In genomic region chr5:180213657-180214207, GRCh38 we compare ENCODE assay signal across 26 cellular contexts. TPM values are rescaled to one million over a fixed set of nuclear protein-coding genes. Genes with fewer than 3 reads are reported as not detected.
DNase-seq lines count a peak whose midpoint lies in the region; ATAC-seq, FAIRE-seq and TF ChIP-seq lines count a peak whose summit lies in the region.
"Had no signal": no experiment of that assay in that cellular context is flagged by ENCODE, and none has a peak within 500 bp of the region (broad histone marks: within the 10 kb centered on the region; RNA-seq: fewer than 3 reads in every experiment).

No MANE protein-coding gene starts in this region.

- H3K9me3 ChIP-seq in HepG2 (ENCODE audit: low read length) (no peaks in the 10 kb centered on the region), right lobe of liver (peaks cover 0 to under 1% (median 0%) of the 10 kb centered on the region in 4 donors), K562 (replicated peaks; ENCODE audit: control insufficient read depth, insufficient read depth, low read depth, low read length) (no peaks in the 10 kb centered on the region), neural progenitor cell (ENCODE audit: low read depth) (no peaks in the 10 kb centered on the region), kidney (ENCODE audit: control insufficient read depth in 1 of 2, low read length in 2 of 2) (peaks cover 2 to 30% of the 10 kb centered on the region in 2 donors)

- H3K27ac ChIP-seq in HepG2 (ENCODE audit: extremely low read length, insufficient read depth, low read length) (no peak overlapping the region), right lobe of liver (no peak overlapping the region), K562 (ENCODE audit: extremely low read depth, low read depth, low read length) (no peak overlapping the region), neural progenitor cell (no peak overlapping the region), kidney (ENCODE audit: low read depth in 2 of 2, low read length in 2 of 2) (no peak overlapping the region)
- H3K27ac ChIP-seq: BLaER1, HL-60 had no signal

- H3K36me3 ChIP-seq in HepG2 (replicated peaks in 1 of 2; ENCODE audit: control insufficient read depth in 1 of 2, insufficient read depth in 2 of 2, low read length in 2 of 2) (no peaks in the 10 kb centered on the region), right lobe of liver (no peaks in the 10 kb centered on the region), K562 (ENCODE audit: control insufficient read depth, insufficient read depth, low read length) (no peaks in the 10 kb centered on the region), neural progenitor cell (no peaks in the 10 kb centered on the region), kidney (ENCODE audit: control insufficient read depth in 1 of 2, insufficient read depth in 2 of 2, low read length in 2 of 2) (no peaks in the 10 kb centered on the region)
- H3K36me3 ChIP-seq: BLaER1 had no signal

- 54% methylated on average over 5 of the region's 5 CpGs for WGBS in HepG2 (ENCODE audit: low lambda C conversion rate)
- WGBS in right lobe of liver (ENCODE audit: insufficient coverage, low coverage, low lambda C conversion rate, missing lambda C conversion rate), result 69% methylated on average over 4 of the region's 5 CpGs
- WGBS in K562 (ENCODE audit: insufficient coverage, low coverage, missing lambda C conversion rate), result 27% methylated on average over 5 of the region's 5 CpGs

- H3K9ac ChIP-seq in HepG2 (ENCODE audit: insufficient read depth, low read depth, low read length) (no peak overlapping the region), K562 (ENCODE audit: insufficient read depth in 1 of 2, low read depth in 2 of 2, low read length in 2 of 2) (no peak overlapping the region), neural progenitor cell (no peak overlapping the region), kidney (ENCODE audit: low read length in 2 of 2) (no peak overlapping the region)
- H3K9ac ChIP-seq: BLaER1 had no signal

- POLR2A ChIA-PET in HepG2 (lab: Yijun Ruan, JAX), result no interaction called here
- POLR2A ChIA-PET in K562 (lab: Yijun Ruan, JAX), result no interaction called here

- H3K9me3 Mint-ChIP-seq in neural progenitor cell, result peaks cover 14% of the 10 kb centered on the region

- H3K27me3 ChIP-seq in HepG2 (ENCODE audit: control insufficient read depth in 1 of 2, insufficient read depth in 2 of 2, low read length in 2 of 2), result peaks cover 0 to 17% of the 10 kb centered on the region in 2 experiments; a peak in 3 of 5 replicates
- H3K27me3 ChIP-seq in right lobe of liver, result no peaks in the 10 kb centered on the region
- peaks cover 4 to 54% of the 10 kb centered on the region in 2 experiments; a peak in 4 of 5 replicates for H3K27me3 ChIP-seq in K562 (ENCODE audit: control insufficient read depth in 2 of 2, insufficient read depth in 2 of 2, low read length in 2 of 2)
- peaks cover 9% of the 10 kb centered on the region for H3K27me3 ChIP-seq in neural progenitor cell
- H3K27me3 ChIP-seq: BLaER1 had no signal

- intact Hi-C loops in HepG2 (cut with micrococcal nuclease; ENCODE audit: unreplicated experiment) (no loop called here), right lobe of liver (cut with DNase I) (loop anchor here in 1 of 2 donors (5.0 kb wide), 1 partner anchor 81 kb away; no protein-coding TSS in a partner anchor), K562 (cut with micrococcal nuclease) (no loop called here), kidney (cut with DNase I) (no loop called here)

- no peak overlapping the region for H3K4me2 ChIP-seq in HepG2 (ENCODE audit: low read depth, low read length)
- H3K4me2 ChIP-seq in K562 (ENCODE audit: insufficient read depth, low read length), result no peak overlapping the region
- no peak overlapping the region for H3K4me2 ChIP-seq in neural progenitor cell

- peaks cover 4% of the 10 kb centered on the region; the same call in 1 of the 2 replicates for H3K4me1 ChIP-seq in HepG2 (ENCODE audit: insufficient read depth, low read length)
- no peaks in the 10 kb centered on the region for H3K4me1 ChIP-seq in right lobe of liver
- H3K4me1 ChIP-seq in K562 (replicated peaks in 1 of 2; ENCODE audit: control insufficient read depth in 2 of 2, insufficient read depth in 2 of 2, low read length in 2 of 2), result peaks cover 5 to 34% of the 10 kb centered on the region in 2 experiments; a peak in 4 of 5 replicates
- H3K4me1 ChIP-seq in neural progenitor cell, result no peaks in the 10 kb centered on the region
- H3K4me1 ChIP-seq in kidney (ENCODE audit: control insufficient read depth in 1 of 2, insufficient read depth in 1 of 2, low read depth in 1 of 2, low read length in 2 of 2), result peaks cover 0 to 6% of the 10 kb centered on the region in 2 donors

- no TSS peak for BruUV-seq in HepG2 (replicated peaks; lab: Mats Ljungman, UMichigan)
- no TSS peak for BruUV-seq in K562 (replicated peaks; lab: Mats Ljungman, UMichigan)

- in situ Hi-C loops in HepG2 (cut with HindIII; ENCODE audit: extremely low pct_ligation_motif_present, low pct_unique_long_range_greater_than_20kb), result loop anchor here (25.0 kb wide), 1 partner anchor 249 kb away; no protein-coding TSS in a partner anchor
- in situ Hi-C loops in K562 (cut with MboI), result no loop called here

- H3K79me2 ChIP-seq in HepG2 (ENCODE audit: insufficient read depth, low read length) (no peaks in the 10 kb centered on the region), K562 (ENCODE audit: control insufficient read depth, insufficient read depth, low read length) (no peaks in the 10 kb centered on the region), neural progenitor cell (ENCODE audit: low read depth) (no peaks in the 10 kb centered on the region)

- CTCF ChIA-PET in HepG2 (lab: Yijun Ruan, JAX; ENCODE audit: low intra/inter-chr PET ratio, low total read pairs), result no interaction called here
- CTCF ChIA-PET in K562 (lab: Yijun Ruan, JAX; ENCODE audit: low intra/inter-chr PET ratio), result no interaction called here

- peaks cover 3% of the 10 kb centered on the region for H3K27me3 Mint-ChIP-seq in neural progenitor cell (ENCODE audit: insufficient read depth, low read depth)

- ATAC-seq in HepG2 (no peak), right lobe of liver (no peak), K562 (no peak), GM18502 (IDR thresholded peaks at IDR 0.05; ENCODE audit: poor library complexity, unreplicated experiment) (no peak)

- H4K20me1 ChIP-seq in HepG2 (ENCODE audit: insufficient read depth, low read length) (0 out of 2 replicates have a peak, but pooled peaks cover 2% of the 10 kb centered on the region), K562 (replicated peaks; ENCODE audit: control insufficient read depth, insufficient read depth, low read length) (no peaks in the 10 kb centered on the region), neural progenitor cell (ENCODE audit: low read depth) (no peaks in the 10 kb centered on the region)
- H4K20me1 ChIP-seq: BLaER1 had no signal

- peaks cover 4% of the 10 kb centered on the region for H3K4me1 Mint-ChIP-seq in neural progenitor cell

- H3K36me3 Mint-ChIP-seq in neural progenitor cell, result no peaks in the 10 kb centered on the region

- DNase-seq in HepG2 (ENCODE audit: low spot score) (no peak), right lobe of liver (no peak), K562 (ENCODE audit: extremely low read depth in 1 of 4, low spot score in 3 of 4) (no peak), neural progenitor cell (ENCODE audit: low spot score) (no peak), kidney (no peak), SHP77 treated with DMSO at 0.1 percent for 48 hours (lab: John Stamatoyannopoulos, UW) (no peak)
- no peak for DNase-seq in activated naive CD4-positive, alpha-beta T cell (lab: John Stamatoyannopoulos, UW)
- DNase-seq: CD4-positive, alpha-beta T cell; GOT3; KBM-7; MV-4-11; NCI-H1105 treated with DMSO at 0.1 percent for 48 hours; NCI-H146; NCI-H1930; NCI-H446 treated with DMSO at 0.1 percent for 48 hours; RPMI8226; SHP77 had no signal

- peak overlapping the region; percentile 9 for H3K4me3 Mint-ChIP-seq in neural progenitor cell
- H3K4me3 Mint-ChIP-seq: CD4-positive, alpha-beta T cell had no signal

- peak overlapping the region; percentile 42 for H3K27ac Mint-ChIP-seq in neural progenitor cell
- H3K27ac Mint-ChIP-seq: CD4-positive, alpha-beta T cell had no signal

- no peak for TF ChIP-seq RAD21 in HepG2 (CRISPR knock-in tag; IDR thresholded peaks at IDR 0.05)
- no peak for TF ChIP-seq RAD21 in K562 (CRISPR knock-in tag; conservative IDR thresholded peaks at IDR 0.05 in 1 of 2, IDR thresholded peaks at IDR 0.05 in 1 of 2)

- no peak for TF ChIP-seq POLR2A in HepG2 (IDR thresholded peaks at IDR 0.05; ENCODE audit: insufficient read depth in 1 of 2, low read depth in 2 of 2, low read length in 2 of 2)
- TF ChIP-seq POLR2A in right lobe of liver (IDR thresholded peaks at IDR 0.05), result no peak
- no peak for TF ChIP-seq POLR2A in K562 (conservative IDR thresholded peaks at IDR 0.05)

- no peak for FAIRE-seq in HepG2 (lab: Jason Lieb, UNC)
- FAIRE-seq in K562 (lab: Jason Lieb, UNC), result no peak
- FAIRE-seq in kidney (lab: Jason Lieb, UNC), result no peak
- FAIRE-seq: A204.1, D721Med had no signal

- H3F3A ChIP-seq in neural progenitor cell (ENCODE audit: low read depth), result peaks cover 7% of the 10 kb centered on the region

- TF ChIP-seq CTCF in HepG2 (CRISPR knock-in tag; IDR thresholded peaks at IDR 0.05) (no peak), right lobe of liver (IDR thresholded peaks at IDR 0.05) (no peak), K562 (IDR thresholded peaks at IDR 0.05 in 2 of 3, conservative IDR thresholded peaks at IDR 0.05 in 1 of 3; ENCODE audit: insufficient read depth in 2 of 3, low read depth in 1 of 3, low read length in 3 of 3) (no peak), neural progenitor cell (IDR thresholded peaks at IDR 0.05) (no peak), kidney (IDR thresholded peaks at IDR 0.05; ENCODE audit: borderline replicate concordance, extremely low read depth, insufficient read depth) (no peak)

- TF ChIP-seq EP300 in HepG2 (IDR thresholded peaks at IDR 0.05; ENCODE audit: low read depth in 2 of 2, low read length in 2 of 2) (no peak), HepG2 (CRISPR knock-in tag; IDR thresholded peaks at IDR 0.05; ENCODE audit: borderline replicate concordance) (no peak), K562 (IDR thresholded peaks at IDR 0.05; ENCODE audit: low read length) (no peak)

- H3K9me1 ChIP-seq in K562 (ENCODE audit: control insufficient read depth, insufficient read depth, low read length), result peaks cover 4% of the 10 kb centered on the region

- H2AFZ ChIP-seq in HepG2 (ENCODE audit: low read length), result no peak overlapping the region
- H2AFZ ChIP-seq in K562 (ENCODE audit: low read depth, low read length), result no peak overlapping the region
- no peak overlapping the region for H2AFZ ChIP-seq in neural progenitor cell (replicated peaks)

- H3K4me3 ChIP-seq in HepG2 (replicated peaks in 1 of 3; ENCODE audit: insufficient read depth in 1 of 3, low read depth in 2 of 3, low read length in 3 of 3), result no peak overlapping the region
- H3K4me3 ChIP-seq in right lobe of liver, result no peak overlapping the region
- no peak overlapping the region for H3K4me3 ChIP-seq in K562
- H3K4me3 ChIP-seq in neural progenitor cell, result no peak overlapping the region
- H3K4me3 ChIP-seq in kidney (ENCODE audit: low read length in 2 of 2), result no peak overlapping the region
- H3K4me3 ChIP-seq: BLaER1 had no signal

RNA-seq across cellular contexts. Expression of gene RASGEF1C, which starts 4.7 kb away (rescaled TPM):
- total RNA-seq in HepG2 (2016; rRNA removed; fragmentation: Illumina TruSeq; extraction: Trizol), result not detected in 2 replicates
- total RNA-seq in HepG2 (2016; cell fraction: cytosol; rRNA removed; fragmentation: Illumina TruSeq; extraction: Trizol; ENCODE audit: low read depth), result not detected in 2 replicates
- not detected in 2 replicates for total RNA-seq in HepG2 (2016; cell fraction: insoluble cytoplasmic fraction; rRNA removed; fragmentation: Illumina TruSeq; extraction: Trizol)
- not detected in 2 replicates for total RNA-seq in HepG2 (2016; cell fraction: membrane; rRNA removed; fragmentation: Illumina TruSeq; extraction: Trizol)
- not detected in 2 replicates for total RNA-seq in HepG2 (2016; cell fraction: nucleus; rRNA removed; fragmentation: Illumina TruSeq; extraction: Trizol)
- 0.14 TPM in 1 of 2 replicates, not detected in the other for polyA plus RNA-seq in HepG2 (2011; rRNA removed)
- 0.03 TPM in 1 of 2 replicates, not detected in the other for polyA plus RNA-seq in HepG2 (2011; cell fraction: cytosol; rRNA removed)
- 0.21 TPM in 1 of 2 replicates, not detected in the other for polyA plus RNA-seq in HepG2 (2011; cell fraction: nucleus; rRNA removed)
- polyA plus RNA-seq in HepG2 (2012), result not detected in 2 replicates
- polyA plus RNA-seq in HepG2 (2016; cell fraction: cytosol; fragmentation: Illumina TruSeq; extraction: Trizol; ENCODE audit: low read depth), result 0.10 TPM in 1 of 2 replicates, not detected in the other
- polyA plus RNA-seq in HepG2 (2016; cell fraction: insoluble cytoplasmic fraction; fragmentation: Illumina TruSeq; extraction: Trizol; ENCODE audit: low read depth), result not detected in 2 replicates
- 0.14 TPM in 1 of 2 replicates, not detected in the other for polyA plus RNA-seq in HepG2 (2016; cell fraction: membrane; fragmentation: Illumina TruSeq; extraction: Trizol; ENCODE audit: low read depth)
- not detected in 2 replicates for polyA plus RNA-seq in HepG2 (2016; cell fraction: nucleus; fragmentation: Illumina TruSeq; extraction: Trizol; ENCODE audit: insufficient read depth, low read depth)
- 0.70 TPM in 1 of 2 replicates, not detected in the other for polyA minus RNA-seq in HepG2 (2011; rRNA and poly(A)+ RNA removed; ENCODE audit: low replicate concordance)
- not detected in 2 replicates for polyA minus RNA-seq in HepG2 (2011; cell fraction: cytosol; rRNA and poly(A)+ RNA removed)
- not detected in 2 replicates for polyA minus RNA-seq in HepG2 (2011; cell fraction: nucleus; rRNA and poly(A)+ RNA removed)
- total RNA-seq in right lobe of liver, result under 1 TPM in 1 of 6 experiments, not detected in 5; 0.64 TPM
- 0.18 and 0.81 TPM in 2 replicates for total RNA-seq in K562 (2011; cell fraction: chromatin; rRNA removed; ENCODE audit: low replicate concordance)
- 0.79 and 0.83 TPM in 2 replicates for total RNA-seq in K562 (2011; cell fraction: nucleolus; rRNA removed)
- total RNA-seq in K562 (2011; cell fraction: nucleoplasm; rRNA removed), result 0.73 TPM in 1 of 2 replicates, not detected in the other
- 1.1 TPM in 1 of 2 replicates, not detected in the other for total RNA-seq in K562 (2014; rRNA removed)
- total RNA-seq in K562 (2014; rRNA removed; fragmentation: Illumina TruSeq; extraction: Trizol), result not detected in 2 replicates
- total RNA-seq in K562 (2015; rRNA removed; fragmentation: Illumina TruSeq; extraction: Trizol), result 0.11 TPM in 1 of 2 replicates, not detected in the other
- total RNA-seq in K562 (2021), result 0.31 and 0.35 TPM in 2 replicates
- polyA plus RNA-seq in K562 (2011; rRNA removed), result 0.16 TPM in 1 of 2 replicates, not detected in the other
- polyA plus RNA-seq in K562 (2011; cell fraction: cytosol; rRNA removed), result 0.16 and 0.42 TPM in 2 replicates
- polyA plus RNA-seq in K562 (2011; cell fraction: nucleus; rRNA removed), result 0.29 and 1.0 TPM in 2 replicates
- 0.13 and 0.40 TPM in 2 replicates for polyA plus RNA-seq in K562 (2012)
- polyA plus RNA-seq in K562 (2014; fragmentation: Illumina TruSeq; extraction: Trizol), result 0.04 and 0.30 TPM in 2 replicates
- polyA plus RNA-seq in K562 (2014; fragmentation: Nextera tagmentation; extraction: Ambion mirVana), result not detected
- polyA plus RNA-seq in K562 (2014; rRNA removed), result 0.21 and 0.47 TPM in 2 replicates
- polyA minus RNA-seq in K562 (2011; rRNA and poly(A)+ RNA removed), result 0.27 TPM in 1 of 2 replicates, not detected in the other
- polyA minus RNA-seq in K562 (2011; cell fraction: cytosol; rRNA and poly(A)+ RNA removed), result not detected in 2 replicates
- polyA minus RNA-seq in K562 (2011; cell fraction: nucleus; rRNA and poly(A)+ RNA removed), result 0.22 and 0.27 TPM in 2 replicates
- total RNA-seq in neural progenitor cell (ENCODE audit: low replicate concordance), result 0.26 and 1.7 TPM in 2 replicates
- 0.16 TPM for total RNA-seq in kidney
- polyA plus RNA-seq in kidney (ENCODE audit: insufficient read depth, low read depth, low replicate concordance), result 0.15 TPM
- total RNA-seq: CD4-positive, alpha-beta T cell; G401; LHCN-M2; MCF 10A had no signal
- polyA plus RNA-seq: AG04450 had no signal

Comparison
In these comparisons a context has a peak if more than half of its experiments do, and no peak if none do; other contexts are left out.
1. Of the 241 proteins assayed by ChIP-seq in both HepG2 and K562: peak only in HepG2: MNT, NBN, PHB2 and ZNF282; only in K562: CBFB; in both: none; in neither: 234; mixed calls (peak in some experiments, not most) for 2.